ENCODE assay signal across 29 cellular contexts in the genomic region with DNA sequence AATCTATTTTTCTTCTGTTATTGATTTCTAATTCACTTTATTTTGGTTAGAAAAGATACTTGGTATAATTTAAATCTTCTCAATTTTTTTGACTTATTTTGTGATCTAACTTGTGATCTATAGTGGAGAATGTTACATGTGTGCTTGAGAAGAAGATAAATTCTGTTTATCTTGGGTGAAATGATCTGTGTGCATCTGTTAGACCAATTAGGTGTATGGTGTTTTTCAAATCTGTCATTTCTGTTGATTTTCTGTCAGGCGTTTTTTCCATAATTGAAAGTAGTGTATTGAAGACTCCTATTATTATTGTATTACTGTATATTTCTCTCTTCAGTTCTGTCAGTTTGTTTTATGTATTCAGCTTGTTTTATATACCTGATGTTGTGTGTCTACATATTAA.
"Had no signal": no experiment of that assay in that cellular context is flagged by ENCODE, and none has a peak within 500 bp of the region (broad histone marks: within the 10 kb centered on the region; RNA-seq: fewer than 3 reads in every experiment).

No MANE protein-coding gene starts in this region.

- FAIRE-seq: colon had no signal

- H3K27me3 ChIP-seq: adrenal gland, body of pancreas, esophagus muscularis mucosa, foreskin keratinocyte, gastroesophageal sphincter had no signal

- H3K27ac ChIP-seq: adrenal gland, body of pancreas, esophagus muscularis mucosa, foreskin keratinocyte, gastroesophageal sphincter, VCaP had no signal

- H3K9me3 ChIP-seq: adrenal gland, body of pancreas had no signal

- H3K36me3 ChIP-seq: adrenal gland, esophagus muscularis mucosa, gastroesophageal sphincter had no signal

- H3K4me1 ChIP-seq: adrenal gland, body of pancreas, esophagus muscularis mucosa, foreskin keratinocyte, gastroesophageal sphincter had no signal

- ATAC-seq: activated CD8-positive, alpha-beta T cell treated with anti-CD3 and anti-CD28 coated beads for 36 hours; activated naive CD8-positive, alpha-beta T cell treated with anti-CD3 and anti-CD28 coated beads, Interleukin-2, amount 50 U/mL, for 24 hours; body of pancreas; effector memory CD8-positive, alpha-beta T cell; foreskin keratinocyte; gastroesophageal sphincter; WTC11 had no signal

- H3K4me3 ChIP-seq: adrenal gland, body of pancreas, esophagus muscularis mucosa, gastroesophageal sphincter had no signal

- DNase-seq: activated CD4-positive, alpha-beta T cell treated with anti-CD3 and anti-CD28 coated beads for 1 hour; activated CD4-positive, alpha-beta T cell treated with anti-CD3 and anti-CD28 coated beads for 4 hours; activated CD4-positive, alpha-beta T cell treated with anti-CD3 and anti-CD28 coated beads, Interleukin-2, amount 50 U/mL, for 1 hour; activated CD4-positive, alpha-beta T cell treated with anti-CD3 and anti-CD28 coated beads, Interleukin-2, amount 50 U/mL, for 48 hours; activated CD8-positive, alpha-beta memory T cell treated with anti-CD3 and anti-CD28 coated beads for 24 hours; activated CD8-positive, alpha-beta T cell treated with anti-CD3 and anti-CD28 coated beads for 36 hours; activated effector memory CD4-positive, alpha-beta T cell treated with anti-CD3 and anti-CD28 coated beads, Interleukin-2, amount 50 U/mL, for 16 hours; activated naive CD4-positive, alpha-beta T cell treated with anti-CD3 and anti-CD28 coated beads for 36 hours; activated naive CD8-positive, alpha-beta T cell treated with anti-CD3 and anti-CD28 coated beads for 36 hours; activated naive CD8-positive, alpha-beta T cell treated with anti-CD3 and anti-CD28 coated beads, Interleukin-2, amount 50 U/mL, for 24 hours; activated T-cell treated with anti-CD3 and anti-CD28 coated beads, Interleukin-2, amount 50 U/mL, for 1 hour; activated T-cell treated with anti-CD3 and anti-CD28 coated beads, Interleukin-2, amount 50 U/mL, for 48 hours; adrenal gland; amygdala; aorta; body of pancreas; caudate nucleus; cortex of kidney; dermis blood vessel endothelial cell; effector CD4-positive, alpha-beta T cell; effector memory CD8-positive, alpha-beta T cell; erythroblast; foreskin keratinocyte; T-helper 2 cell had no signal
